ENCODE assay signal across 1 cellular context in the genomic region with DNA sequence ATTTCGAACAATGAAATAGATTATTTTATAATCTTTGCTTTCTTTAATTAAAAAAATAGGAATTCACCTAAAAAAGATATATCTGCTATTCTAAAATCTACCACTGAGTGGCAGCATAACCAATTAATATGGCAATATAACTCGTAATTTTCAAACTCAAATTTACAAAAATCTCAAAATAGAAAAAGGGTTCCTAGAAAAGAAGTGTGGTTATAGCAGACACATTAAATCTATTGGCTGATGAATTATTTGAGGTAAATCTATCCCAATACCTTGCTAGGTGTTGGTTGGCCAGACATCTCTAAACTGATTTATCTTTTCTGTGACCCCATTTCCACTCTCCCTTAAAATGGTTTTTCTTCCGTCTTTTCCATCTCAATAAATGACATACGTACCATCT.
TF ChIP-seq lines count a peak whose summit lies in the region.

No MANE protein-coding gene starts in this region.

TF ChIP-seq in endothelial cell of umbilical vein, 7 proteins besides CTCF, POLR2A, EP300 and RAD21 (continued from another document):
- TF ChIP-seq MAX (IDR thresholded peaks at IDR 0.05; ENCODE audit: insufficient read depth, insufficient read length) (no peak), MYC (IDR thresholded peaks at IDR 0.05; ENCODE audit: low read depth, low read length) (no peak), FOS (IDR thresholded peaks at IDR 0.05; ENCODE audit: borderline replicate concordance, insufficient read depth, low read length) (no peak), JUN (IDR thresholded peaks at IDR 0.05; ENCODE audit: borderline replicate concordance, insufficient read depth, insufficient read length, low read depth) (no peak), POLR2AphosphoS5 (IDR thresholded peaks at IDR 0.05; ENCODE audit: insufficient read depth, low read depth, low read length) (no peak), EZH2 (IDR thresholded peaks at IDR 0.05; ENCODE audit: borderline replicate concordance, low read depth, low read length, severe bottlenecking) (no peak)
